Comparison of ENCODE assay signal across 7 cellular contexts in genomic region chr11:12914401-12914912, GRCh38.
A peak's percentile ranks its signal among the peaks of the same experiment; 100 is the strongest.
DNase-seq lines count a peak whose midpoint lies in the region; ATAC-seq and TF ChIP-seq lines count a peak whose summit lies in the region.

No MANE protein-coding gene starts in this region.

- TF ChIP-seq CTCF in GM10266 (IDR thresholded peaks at IDR 0.05; ENCODE audit: control insufficient read depth, insufficient read depth, low read depth, missing control alignments) (peak; percentile 43), SU-DHL-6 (IDR thresholded peaks at IDR 0.05; ENCODE audit: insufficient read depth, low read length, poor library complexity, severe bottlenecking) (peak; percentile 44), fibroblast of pulmonary artery (IDR thresholded peaks at IDR 0.05; ENCODE audit: low read length, missing control alignments) (peak; percentile 60), neural crest cell (conservative IDR thresholded peaks at IDR 0.05) (peak; percentile 74)

- no peak overlapping the region for H3K4me3 ChIP-seq in SU-DHL-6 (ENCODE audit: insufficient read depth, low read length, poor library complexity, severe bottlenecking)
- H3K4me3 ChIP-seq in fibroblast of pulmonary artery (replicated peaks; ENCODE audit: low read depth, low read length) = no peak overlapping the region

- no peak overlapping the region for H3K4me2 ChIP-seq in SU-DHL-6 (ENCODE audit: low read depth, low read length, poor library complexity, severe bottlenecking)

- H3K4me3 Mint-ChIP-seq in neural crest cell = no peak overlapping the region

- H3K9me2 ChIP-seq in SU-DHL-6 (replicated peaks; ENCODE audit: insufficient read depth, low read length) = no peaks in the 10 kb centered on the region

- no peaks in the 10 kb centered on the region for H3K36me3 ChIP-seq in SU-DHL-6 (ENCODE audit: low read length)

- H3K27me3 ChIP-seq in SU-DHL-6 (ENCODE audit: low read length) = no peaks in the 10 kb centered on the region

- H3K9ac ChIP-seq in SU-DHL-6 (ENCODE audit: low read length) = no peak overlapping the region

- no peak overlapping the region for H3K27ac ChIP-seq in SU-DHL-6 (ENCODE audit: low read depth, low read length)

- no peak for ATAC-seq in GM19452 (IDR thresholded peaks at IDR 0.05; ENCODE audit: unreplicated experiment)
- ATAC-seq in HG03565 (IDR thresholded peaks at IDR 0.05; ENCODE audit: unreplicated experiment) = no peak

- H3F3A ChIP-seq in SU-DHL-6 (ENCODE audit: insufficient read depth) = no peaks in the 10 kb centered on the region

- H3K9me3 Mint-ChIP-seq in neural crest cell = no peaks in the 10 kb centered on the region

- no peaks in the 10 kb centered on the region for H3K9me3 ChIP-seq in SU-DHL-6 (ENCODE audit: insufficient read depth, low read length)

- no peaks in the 10 kb centered on the region for H4K20me1 ChIP-seq in SU-DHL-6 (ENCODE audit: low read depth, low read length)

- DNase-seq in GM10266 (ENCODE audit: extremely low spot score) (peak; percentile 21), HT-29 (ENCODE audit: low spot score) (peak; percentile 63), fibroblast of pulmonary artery (ENCODE audit: low read depth) (peak; percentile 28), neural crest cell (ENCODE audit: low read depth, low spot score) (peak; percentile 69)

- H3K79me2 ChIP-seq in SU-DHL-6 (ENCODE audit: insufficient read depth, low read length) = no peaks in the 10 kb centered on the region

- H3K27ac Mint-ChIP-seq in neural crest cell (ENCODE audit: unreplicated experiment) = peak overlapping the region; percentile 93

- H2AFZ ChIP-seq in SU-DHL-6 (ENCODE audit: low read depth, low read length, severe bottlenecking) = no peak overlapping the region

- no peaks in the 10 kb centered on the region for H3K27me3 Mint-ChIP-seq in neural crest cell (ENCODE audit: low read depth)

- peaks cover 21% of the 10 kb centered on the region for H3K4me1 Mint-ChIP-seq in neural crest cell

- peaks cover 7% of the 10 kb centered on the region for H3K36me3 Mint-ChIP-seq in neural crest cell (ENCODE audit: low read depth)
